8 cellular contexts compared by ENCODE assay signal in genomic region chr12:56117778-56118687, GRCh38. TPM values are rescaled to one million over a fixed set of nuclear protein-coding genes. Genes with fewer than 3 reads are reported as not detected.
DNase-seq lines count a peak whose midpoint lies in the region; ATAC-seq and TF ChIP-seq lines count a peak whose summit lies in the region.

ZC3H10 (plus strand) TSS chr12:56118266; CDS start chr12:56120563, 2,297 bp downstream.

- H3K36me3 ChIP-seq in adrenal gland (replicated peaks in 1 of 2): peaks cover 0 to 17% of the 10 kb centered on the region in 2 donors

- TF ChIP-seq CTCF in GM12875 (IDR thresholded peaks at IDR 0.05; ENCODE audit: borderline replicate concordance, insufficient read depth, low read depth, low read length) (peak; percentile 47), adrenal gland (IDR thresholded peaks at IDR 0.05) (peak; percentile 18 to 56 (median 42))

- H3K4me1 ChIP-seq in adrenal gland (replicated peaks in 1 of 2): peaks cover 31 to 34% of the 10 kb centered on the region in 2 donors

- peak within 1 kb of the TSS; percentile 78 for H3K4me3 ChIP-seq in GM12875 (ENCODE audit: low read depth, low read length)
- peak within 1 kb of the TSS; percentile 29 to 76 (median 58) for H3K4me3 ChIP-seq in adrenal gland

- H3K27ac ChIP-seq in adrenal gland: peak within 1 kb of the TSS; percentile 89 to 98 (median 96)

- intact Hi-C loops in adrenal gland (cut with DNase I): no loop called here
- intact Hi-C loops in left cardiac atrium (cut with DNase I): loop anchor here in 1 of 2 donors (2.0 to 5.0 kb wide), 2 partner anchors 39 to 71 kb away; partner anchors contain the start of genes MYL6 and SMARCC2
- intact Hi-C loops in posterior vena cava (cut with DNase I): loop anchor here in 1 of 2 donors (2.0 kb wide), 1 partner anchor 73 kb away; no protein-coding TSS in a partner anchor

- no peaks in the 10 kb centered on the region for H3K9me3 ChIP-seq in adrenal gland (replicated peaks in 1 of 3)

- ATAC-seq in HG02798 (IDR thresholded peaks at IDR 0.05; ENCODE audit: poor library complexity, unreplicated experiment) (peak; percentile 83), left cardiac atrium (peak; percentile 84 to 87)

- TF ChIP-seq POLR2A in adrenal gland (IDR thresholded peaks at IDR 0.05): peak; percentile 78 to 96

- no peaks in the 10 kb centered on the region for H3K27me3 ChIP-seq in adrenal gland

- DNase-seq in NCI-H1417 treated with DMSO at 0.1 percent for 48 hours (lab: John Stamatoyannopoulos, UW) (peak; percentile 96), SW480 (ENCODE audit: low spot score) (peak; percentile 99), adrenal gland (peak; percentile 98 to 100 (median 99)), left cardiac atrium (peak; percentile 98), posterior vena cava (ENCODE audit: low spot score) (peak; percentile 99), ureter (ENCODE audit: low spot score) (peak; percentile 99)

- WGBS in adrenal gland, 4 donors: 1% methylated on average over 23 to 61 of the region's 61 CpGs

RNA-seq across cellular contexts. Expression of gene ZC3H10, which starts in this region (rescaled TPM):
- total RNA-seq in adrenal gland: 10 to 100 TPM in 3 of 8 donors, 1 to 10 TPM in 5; 4.3 to 15.0 (median 8.8) TPM
- polyA plus RNA-seq in adrenal gland: 1 to 10 TPM; 2.2 to 5.5 (median 5.0) TPM
- total RNA-seq in left cardiac atrium: 1 to 10 TPM; 6.6 to 7.6 TPM
- total RNA-seq in posterior vena cava: 1 to 10 TPM; 7.9 to 8.0 TPM
- 9.8 TPM for total RNA-seq in ureter

Comparison
In these comparisons a context has a peak if more than half of its experiments do, and no peak if none do; other contexts are left out.
1. Peak in every context shown above with its lines: DNase-seq, ATAC-seq, H3K4me3 ChIP-seq and H3K27ac ChIP-seq.